ENCODE assay signal across 1 cellular context in genomic region chr12:121085842-121086353, GRCh38.
TF ChIP-seq lines count a peak whose summit lies in the region.

No MANE protein-coding gene starts in this region.

TF ChIP-seq in K562, 482 proteins besides CTCF, POLR2A, EP300 and RAD21:
- TF ChIP-seq SRF (CRISPR knock-in tag; IDR thresholded peaks at IDR 0.05): 0 out of 4 replicates have a peak, but pooled peaks of 1 of the 2 experiments have one; percentile 14
- no peak for TF ChIP-seq GATAD2A (IDR thresholded peaks at IDR 0.05)
- TF ChIP-seq USF1 (CRISPR knock-in tag; IDR thresholded peaks at IDR 0.05): peak; percentile 59; the same call in 1 of the 2 replicates
- no peak for TF ChIP-seq PHTF2 (CRISPR knock-in tag; IDR thresholded peaks at IDR 0.05)
- no peak for TF ChIP-seq ZBTB43 (CRISPR knock-in tag; IDR thresholded peaks at IDR 0.05)
- no peak for TF ChIP-seq MTA3 (IDR thresholded peaks at IDR 0.05; ENCODE audit: borderline replicate concordance)
- TF ChIP-seq BCL6 (CRISPR knock-in tag; IDR thresholded peaks at IDR 0.05): no peak
- TF ChIP-seq USF2 (CRISPR knock-in tag; IDR thresholded peaks at IDR 0.05): peak; percentile 76
- TF ChIP-seq RAD51 (IDR thresholded peaks at IDR 0.05; ENCODE audit: borderline replicate concordance, low read depth): 0 out of 2 replicates have a peak, but pooled peaks have one; percentile 24
